In genomic region chr2:33197198-33197938, GRCh38 we compare ENCODE assay signal across 18 cellular contexts.
DNase-seq lines count a peak whose midpoint lies in the region; ATAC-seq and TF ChIP-seq lines count a peak whose summit lies in the region.
"Had no signal": no experiment of that assay in that cellular context is flagged by ENCODE, and none has a peak within 500 bp of the region (broad histone marks: within the 10 kb centered on the region; RNA-seq: fewer than 3 reads in every experiment).

No MANE protein-coding gene starts in this region.

- H3K36me3 ChIP-seq in esophagus muscularis mucosa (peaks cover 3 to 31% (median 12%) of the 10 kb centered on the region in 4 donors), right lobe of liver (no peaks in the 10 kb centered on the region), tibial artery (peaks cover 8 to 17% (median 12%) of the 10 kb centered on the region in 3 donors)

- no peaks in the 10 kb centered on the region for H3K9me3 ChIP-seq in esophagus muscularis mucosa
- H3K9me3 ChIP-seq in right lobe of liver = no peaks in the 10 kb centered on the region
- H3K9me3 ChIP-seq in tibial artery = no peaks in the 10 kb centered on the region

- no peak overlapping the region for H3K4me3 ChIP-seq in esophagus muscularis mucosa
- H3K4me3 ChIP-seq in right lobe of liver = no peak overlapping the region
- no peak overlapping the region for H3K4me3 ChIP-seq in tibial artery

- H3K27ac ChIP-seq in VCaP = peak overlapping the region; percentile 75
- no peak overlapping the region for H3K27ac ChIP-seq in esophagus muscularis mucosa (replicated peaks in 1 of 4)
- H3K27ac ChIP-seq in right lobe of liver = peak overlapping the region in 1 of 3 donors; percentile 45
- H3K27ac ChIP-seq in tibial artery = peak overlapping the region; percentile 2 to 46

- H3K27me3 ChIP-seq in esophagus muscularis mucosa = no peaks in the 10 kb centered on the region
- no peaks in the 10 kb centered on the region for H3K27me3 ChIP-seq in right lobe of liver
- no peaks in the 10 kb centered on the region for H3K27me3 ChIP-seq in tibial artery

- TF ChIP-seq CTCF in VCaP (conservative IDR thresholded peaks at IDR 0.05) = no peak
- no peak for TF ChIP-seq CTCF in esophagus muscularis mucosa (IDR thresholded peaks at IDR 0.05)
- TF ChIP-seq CTCF in right lobe of liver (IDR thresholded peaks at IDR 0.05) = no peak
- TF ChIP-seq CTCF in tibial artery (IDR thresholded peaks at IDR 0.05) = no peak

- TF ChIP-seq EP300 in esophagus muscularis mucosa (IDR thresholded peaks at IDR 0.05) = no peak

- TF ChIP-seq POLR2A in esophagus muscularis mucosa (IDR thresholded peaks at IDR 0.05; ENCODE audit: low read depth) (no peak), right lobe of liver (IDR thresholded peaks at IDR 0.05) (no peak)

- H3K4me1 ChIP-seq in esophagus muscularis mucosa (peaks cover 2 to 13% (median 10%) of the 10 kb centered on the region in 4 donors), right lobe of liver (peaks cover 0 to 4% (median 0%) of the 10 kb centered on the region in 4 donors), tibial artery (peaks cover 0 to 55% (median 11%) of the 10 kb centered on the region in 4 donors)

- intact Hi-C loops in esophagus muscularis mucosa (cut with DNase I) (no loop called here), right lobe of liver (cut with DNase I) (no loop called here), tibial artery (cut with DNase I; ENCODE audit: low total_unique reads) (no loop called here)

- DNase-seq in esophagus muscularis mucosa (ENCODE audit: extremely low spot score) (peak; percentile 64), right lobe of liver (peak; percentile 43 to 58 (median 46)), tibial artery (no peak), NCI-H1694 (lab: John Stamatoyannopoulos, UW) (no peak), D341Med (ENCODE audit: low spot score) (no peak)
- DNase-seq: Calu3, DMS153, DND-41, NCI-H1048, NCI-H1417, NCI-H1694 treated with DMSO at 0.1 percent for 48 hours, NCI-H2081, NCI-H2171 treated with DMSO at 0.1 percent for 48 hours, NCI-H524, NCI-H748 treated with DMSO at 0.1 percent for 48 hours had no signal

- ATAC-seq in right lobe of liver = peak; percentile 89 to 99 (median 95)
- no peak for ATAC-seq in GM19467 (IDR thresholded peaks at IDR 0.05; ENCODE audit: unreplicated experiment)
- ATAC-seq: HCT116 had no signal

- 85% methylated on average over 5 of the region's 5 CpGs for WGBS in esophagus muscularis mucosa
- 38% methylated on average over 5 of the region's 5 CpGs for WGBS in right lobe of liver (ENCODE audit: insufficient coverage, low coverage, low lambda C conversion rate, missing lambda C conversion rate)

Comparison
In these comparisons a context has a peak if more than half of its experiments do, and no peak if none do; other contexts are left out.
1. H3K27ac ChIP-seq: peak in VCaP (single experiment) and tibial artery (2 of 2); none in esophagus muscularis mucosa (0 of 4).
2. DNase-seq: peak in esophagus muscularis mucosa (single experiment) and right lobe of liver (3 of 3); none in tibial artery (0 of 2), NCI-H1694 (single experiment) and D341Med (single experiment).